8 cellular contexts compared by ENCODE assay signal in the genomic region with DNA sequence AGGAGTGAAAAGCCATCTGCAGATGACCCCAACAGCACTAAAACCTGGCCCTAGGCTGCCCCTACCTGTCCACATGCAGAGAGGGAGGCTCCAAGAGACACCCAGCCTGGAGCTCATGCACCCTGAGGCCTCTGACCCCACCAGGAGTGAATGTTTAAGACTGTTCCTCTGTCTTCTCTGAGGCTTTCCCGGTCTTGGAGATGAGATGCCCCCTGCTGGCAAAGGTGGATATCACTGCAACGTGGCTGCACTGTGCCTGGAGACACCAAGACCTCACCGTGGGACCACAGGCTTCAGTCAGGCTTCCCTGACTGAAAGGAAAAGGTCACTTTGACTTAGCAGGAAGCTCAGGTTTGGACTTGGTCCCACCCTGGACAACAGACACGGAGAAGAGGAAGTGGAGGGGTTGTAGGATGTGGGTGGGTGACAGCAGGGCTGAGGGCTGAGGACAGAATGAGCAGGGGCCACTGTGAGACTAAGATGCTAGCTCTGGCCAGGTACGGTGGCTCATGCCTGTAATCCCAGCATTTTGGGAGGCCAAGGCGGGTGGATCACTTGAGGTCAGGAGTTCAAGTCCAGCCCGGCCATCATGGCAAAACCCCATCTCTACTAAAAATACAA. TPM values are rescaled to one million over a fixed set of nuclear protein-coding genes. Genes with fewer than 3 reads are reported as not detected.
A peak's percentile ranks its signal among the peaks of the same experiment; 100 is the strongest.
DNase-seq lines count a peak whose midpoint lies in the region; ATAC-seq and TF ChIP-seq lines count a peak whose summit lies in the region.
"Not testable (repeated sequence)": the region's sequence is repeated elsewhere in the genome, so short reads cannot be mapped to it uniquely, and the experiment has no call there.

No MANE protein-coding gene starts in this region.

- TF ChIP-seq EP300 in upper lobe of left lung (IDR thresholded peaks at IDR 0.05): not testable (repeated sequence)

- not testable (repeated sequence) for H3K4me3 Mint-ChIP-seq in T-helper 17 cell; glutamatergic neuron (ENCODE audit: unreplicated experiment)

- not testable (repeated sequence) for H3K14ac ChIP-seq in trophoblast cell (ENCODE audit: low read length)

- H3K27ac ChIP-seq in trophoblast cell (ENCODE audit: low read depth, low read length): not testable (repeated sequence)
- peak overlapping the region in 2 of 4 donors; percentile 17 to 40 for H3K27ac ChIP-seq in upper lobe of left lung

- H3K9me3 Mint-ChIP-seq in activated naive CD4-positive, alpha-beta T cell treated with anti-CD3 and anti-CD28 coated beads, Interleukin-2, amount 50 U/mL, for 72 hours; glutamatergic neuron (ENCODE audit: unreplicated experiment): not testable (repeated sequence)

- not testable (repeated sequence) for H3K27me3 Mint-ChIP-seq in T-helper 17 cell; glutamatergic neuron (ENCODE audit: unreplicated experiment)

- not testable (repeated sequence) for H3K4ac ChIP-seq in trophoblast cell (ENCODE audit: low read depth, low read length)

- H3K79me2 ChIP-seq in trophoblast cell (ENCODE audit: control insufficient read depth, insufficient read depth, low read length, poor library complexity): not testable (repeated sequence)

- not testable (repeated sequence) for H2BK120ac ChIP-seq in trophoblast cell (ENCODE audit: insufficient read depth, low read length, poor library complexity)

- not testable (repeated sequence) for H3K18ac ChIP-seq in trophoblast cell (ENCODE audit: low read length)

- H3K4me2 ChIP-seq in trophoblast cell (ENCODE audit: low read length): not testable (repeated sequence)

- H4K12ac ChIP-seq in trophoblast cell (ENCODE audit: low read depth, low read length): not testable (repeated sequence)

- H3K23ac ChIP-seq in trophoblast cell (ENCODE audit: low read length): not testable (repeated sequence)

- H2AFZ ChIP-seq in trophoblast cell (ENCODE audit: insufficient read depth, low read length, poor library complexity): not testable (repeated sequence)

- WGBS in trophoblast cell (ENCODE audit: extremely low coverage, insufficient coverage, insufficient read length): no CpG with 5 or more reads among the region's 7 CpGs
- WGBS in upper lobe of left lung, 2 donors: 15 to 34% methylated on average over 4 to 7 of the region's 7 CpGs

- TF ChIP-seq CTCF in GM12873 (IDR thresholded peaks at IDR 0.05; ENCODE audit: insufficient read depth, low read depth, low read length, missing control alignments) (peak; percentile 81), HFF-Myc (IDR thresholded peaks at IDR 0.05; ENCODE audit: low read depth, low read length, missing control alignments) (peak; percentile 61), glutamatergic neuron (IDR thresholded peaks at IDR 0.05; ENCODE audit: partially characterized antibody, unreplicated experiment) (peak; percentile 71), upper lobe of left lung (IDR thresholded peaks at IDR 0.05) (peak; percentile 42 to 68 (median 58))

- H4K8ac ChIP-seq in trophoblast cell (ENCODE audit: low read depth, low read length): not testable (repeated sequence)

- H4K91ac ChIP-seq in trophoblast cell (ENCODE audit: low read depth, low read length): not testable (repeated sequence)

- ATAC-seq in T-helper 17 cell (peak; percentile 73), upper lobe of left lung (ENCODE audit: low FRiP score in 2 of 2) (peak in 1 of 2 donors; percentile 83)
- ATAC-seq in activated naive CD4-positive, alpha-beta T cell treated with anti-CD3 and anti-CD28 coated beads, Interleukin-2, amount 50 U/mL, for 72 hours: peak; percentile 70 to 72

- H2AK5ac ChIP-seq in trophoblast cell (ENCODE audit: low read length): not testable (repeated sequence)

- not testable (repeated sequence) for H2BK5ac ChIP-seq in trophoblast cell (ENCODE audit: low read depth, low read length, poor library complexity)

- not testable (repeated sequence) for H3K27me3 ChIP-seq in trophoblast cell (ENCODE audit: insufficient read depth, low read length); upper lobe of left lung

- H3K4me1 Mint-ChIP-seq in T-helper 17 cell: peaks cover 10% of the 10 kb centered on the region
- not testable (repeated sequence) for H3K4me1 Mint-ChIP-seq in glutamatergic neuron (ENCODE audit: low read depth, unreplicated experiment)

- H3K4me3 ChIP-seq in HFF-Myc (replicated peaks; ENCODE audit: low read depth, low read length); trophoblast cell (ENCODE audit: low read depth, low read length); upper lobe of left lung: not testable (repeated sequence)

- H3K36me3 Mint-ChIP-seq in T-helper 17 cell (ENCODE audit: low read depth); glutamatergic neuron (ENCODE audit: unreplicated experiment): not testable (repeated sequence)
- H3K36me3 Mint-ChIP-seq in activated naive CD4-positive, alpha-beta T cell treated with anti-CD3 and anti-CD28 coated beads, Interleukin-2, amount 50 U/mL, for 72 hours: peaks cover 0 to 11% of the 10 kb centered on the region in 2 donors

- H3K27ac Mint-ChIP-seq in T-helper 17 cell; glutamatergic neuron (ENCODE audit: unreplicated experiment): not testable (repeated sequence)
- peak overlapping the region; percentile 68 to 82 for H3K27ac Mint-ChIP-seq in activated naive CD4-positive, alpha-beta T cell treated with anti-CD3 and anti-CD28 coated beads, Interleukin-2, amount 50 U/mL, for 72 hours

- not testable (repeated sequence) for H3K4me1 ChIP-seq in trophoblast cell (ENCODE audit: control insufficient read depth in 1 of 2, insufficient read depth in 2 of 2, low read length in 2 of 2)
- H3K4me1 ChIP-seq in upper lobe of left lung: peaks cover 4 to 18% (median 6%) of the 10 kb centered on the region in 4 donors

- not testable (repeated sequence) for TF ChIP-seq POLR2A in upper lobe of left lung (IDR thresholded peaks at IDR 0.05)

- DNase-seq in HFF-Myc (ENCODE audit: extremely low read depth, low read depth) (peak; percentile 29), MV-4-11 (lab: John Stamatoyannopoulos, UW) (peak; percentile 37), T-helper 17 cell (peak in 2 of 3 donors; percentile 22 to 39), glutamatergic neuron (peak; percentile 75), trophoblast cell (peak; percentile 66 to 79), upper lobe of left lung (peak in 1 of 2 donors; percentile 45)
- DNase-seq in activated naive CD4-positive, alpha-beta T cell treated with anti-CD3 and anti-CD28 coated beads, Interleukin-2, amount 50 U/mL, for 72 hours (ENCODE audit: low spot score in 2 of 2): peak; percentile 58 to 60

- not testable (repeated sequence) for H3K9me3 ChIP-seq in T-helper 17 cell (ENCODE audit: control insufficient read depth, low read length, poor library complexity, severe bottlenecking); trophoblast cell (ENCODE audit: insufficient read depth, low read depth, low read length); upper lobe of left lung

- H3K36me3 ChIP-seq in trophoblast cell (ENCODE audit: control insufficient read depth in 1 of 2, insufficient read depth in 2 of 2, low read length in 2 of 2); upper lobe of left lung: not testable (repeated sequence)

- H2BK12ac ChIP-seq in trophoblast cell (ENCODE audit: low read length): not testable (repeated sequence)

- H3K79me1 ChIP-seq in trophoblast cell (ENCODE audit: low read length): not testable (repeated sequence)

- not testable (repeated sequence) for H3K9ac ChIP-seq in trophoblast cell (ENCODE audit: low read length)

RNA-seq across cellular contexts. Expression of gene FAM156A, which starts 31.8 kb away (rescaled TPM):
- total RNA-seq in T-helper 17 cell: 10 to 100 TPM; 10.0 to 13.7 TPM
- 10 to 100 TPM; 28.8 to 47.1 TPM for total RNA-seq in activated naive CD4-positive, alpha-beta T cell treated with anti-CD3 and anti-CD28 coated beads, Interleukin-2, amount 50 U/mL, for 72 hours
- total RNA-seq in glutamatergic neuron (ENCODE audit: unreplicated experiment): 22.1 TPM
- polyA plus RNA-seq in trophoblast cell (2013): 15.4 and 19.0 TPM in 2 replicates
- total RNA-seq in upper lobe of left lung: 10 to 100 TPM; 12.0 to 60.8 (median 17.6) TPM

RNA-seq across cellular contexts. Expression of gene GPR173, which starts 58.5 kb away (rescaled TPM):
- not detected for total RNA-seq in T-helper 17 cell
- under 1 TPM; 0.11 to 0.14 TPM for total RNA-seq in activated naive CD4-positive, alpha-beta T cell treated with anti-CD3 and anti-CD28 coated beads, Interleukin-2, amount 50 U/mL, for 72 hours
- total RNA-seq in glutamatergic neuron (ENCODE audit: unreplicated experiment): 85.3 TPM
- polyA plus RNA-seq in trophoblast cell (2013): 0.15 and 0.16 TPM in 2 replicates
- 1 to 10 TPM in 3 of 6 donors, under 1 TPM in 3; 0.46 to 1.3 (median 0.95) TPM for total RNA-seq in upper lobe of left lung

Comparison
In these comparisons a context has a peak if more than half of its experiments do, and no peak if none do; other contexts are left out.
1. RNA of gene GPR173, which starts 58.5 kb away (total RNA-seq): 85.3 TPM in glutamatergic neuron (single experiment); 0.46 to 1.3 TPM in upper lobe of left lung, 0.11 to 0.14 TPM in activated naive CD4-positive, alpha-beta T cell treated with anti-CD3 and anti-CD28 coated beads, Interleukin-2, amount 50 U/mL, for 72 hours and not detected in T-helper 17 cell; every median in the first group is over 10 times any median in the second.
2. Peak in every context shown above with its lines, with median percentiles within 50 percentile points of each other: CTCF ChIP-seq.